1 cellular context compared by ENCODE assay signal in genomic region chr19:1020868-1021425, GRCh38.
TF ChIP-seq lines count a peak whose summit lies in the region.

TMEM259 (minus strand) TSS chr19:1021123; CDS start chr19:1020996, 127 bp downstream.

TF ChIP-seq in SK-N-SH, 30 proteins besides CTCF, POLR2A, EP300 and RAD21 (continued from another document):
- TF ChIP-seq CHD2 (IDR thresholded peaks at IDR 0.05; ENCODE audit: low read length, partially characterized antibody) (no peak), POLR2AphosphoS5 (IDR thresholded peaks at IDR 0.05; ENCODE audit: low read depth, low read length) (0 out of 2 replicates have a peak, but pooled peaks have one; percentile 34), GATA2 (CRISPR knock-in tag; IDR thresholded peaks at IDR 0.05) (no peak), ELF1 (IDR thresholded peaks at IDR 0.05) (no peak), JUND (IDR thresholded peaks at IDR 0.05) (no peak), TAF1 (IDR thresholded peaks at IDR 0.05; ENCODE audit: borderline replicate concordance, low read depth, low read length) (peak; percentile 93), NRF1 (IDR thresholded peaks at IDR 0.05; ENCODE audit: low read depth, low read length) (peak; percentile 21; the same call in 1 of the 2 replicates), MEF2A (IDR thresholded peaks at IDR 0.05; ENCODE audit: borderline replicate concordance, low read depth) (no peak), GABPA (IDR thresholded peaks at IDR 0.05; ENCODE audit: low read depth) (no peak), SIN3A (IDR thresholded peaks at IDR 0.05; ENCODE audit: borderline replicate concordance, low read depth, low read length) (peak; percentile 33; the same call in 1 of the 2 replicates), YY1 (IDR thresholded peaks at IDR 0.05; ENCODE audit: low read depth) (peak; percentile 90), PBX3 (IDR thresholded peaks at IDR 0.05) (no peak)
